Comparison of ENCODE assay signal across 21 cellular contexts in the genomic region with DNA sequence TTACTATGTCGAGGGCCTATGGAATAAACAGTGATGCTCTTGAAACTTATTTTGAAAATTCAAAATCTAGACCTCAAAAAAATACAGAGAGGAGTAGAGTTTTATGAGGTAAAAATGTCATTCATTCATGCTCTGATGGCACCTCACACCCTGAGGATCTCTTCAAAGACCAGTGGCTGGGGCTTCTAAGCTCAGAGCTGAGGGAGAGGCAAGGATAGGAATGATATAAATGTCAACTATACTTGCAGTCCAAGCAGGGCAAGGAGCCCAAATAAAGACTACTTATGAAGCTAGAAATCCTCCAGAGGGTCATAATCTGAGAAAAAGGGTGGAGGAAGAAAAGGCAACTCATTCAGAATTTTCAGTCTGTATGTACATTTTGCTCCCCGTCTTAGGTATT.
"Had no signal": no experiment of that assay in that cellular context is flagged by ENCODE, and none has a peak within 500 bp of the region (broad histone marks: within the 10 kb centered on the region; RNA-seq: fewer than 3 reads in every experiment).

No MANE protein-coding gene starts in this region.

- H3K9ac ChIP-seq: parathyroid adenoma had no signal

- H3K36me3 ChIP-seq: tibial nerve had no signal

- H3K9me3 ChIP-seq: body of pancreas, tibial nerve had no signal

- H3K27me3 Mint-ChIP-seq: activated naive CD8-positive, alpha-beta T cell treated with anti-CD3 and anti-CD28 coated beads, Interleukin-2, amount 10 ng/mL, durations not matched to agents 7 days and 5 days; naive thymus-derived CD4-positive, alpha-beta T cell had no signal

- H3K27ac Mint-ChIP-seq: activated naive CD8-positive, alpha-beta T cell treated with anti-CD3 and anti-CD28 coated beads, Interleukin-2, amount 10 ng/mL, durations not matched to agents 7 days and 5 days had no signal

- H2AFZ ChIP-seq: parathyroid adenoma had no signal

- H3K27me3 ChIP-seq: body of pancreas, dorsolateral prefrontal cortex, foreskin keratinocyte, tibial nerve had no signal

- ATAC-seq: body of pancreas; foreskin keratinocyte; left cardiac atrium; naive thymus-derived CD4-positive, alpha-beta T cell; sciatic nerve; SK-N-SH treated with all-trans-retinoic acid at 6 μM for 48 hours had no signal

- H3K4me1 ChIP-seq: body of pancreas, parathyroid adenoma had no signal

- DNase-seq: activated CD4-positive, alpha-beta T cell treated with anti-CD3 and anti-CD28 coated beads, Interleukin-2, amount 50 U/mL, for 48 hours; activated CD8-positive, alpha-beta memory T cell treated with anti-CD3 and anti-CD28 coated beads, Interleukin-2, amount 50 U/mL, for 4 hours; activated gamma-delta T cell treated with Interleukin-2 at 50 U/mL for 16 hours; activated naive CD8-positive, alpha-beta T cell treated with anti-CD3 and anti-CD28 coated beads, Interleukin-2, amount 10 ng/mL, durations not matched to agents 7 days and 5 days; activated T-cell treated with anti-CD3 and anti-CD28 coated beads, Interleukin-2, amount 50 U/mL, for 48 hours; body of pancreas; dorsolateral prefrontal cortex; foreskin keratinocyte; glutamatergic neuron; hippocampal formation; left cardiac atrium; mesendoderm; naive thymus-derived CD4-positive, alpha-beta T cell; stimulated activated CD4-positive, alpha-beta T cell treated with anti-CD3 and anti-CD28 coated beads, Interleukin-4, amount 100 ng/mL, for 24 hours; stimulated activated naive CD4-positive, alpha-beta T cell; substantia nigra had no signal

- H3K27ac ChIP-seq: body of pancreas, dorsolateral prefrontal cortex, foreskin keratinocyte, parathyroid adenoma, VCaP had no signal

- H3K4me3 Mint-ChIP-seq: activated naive CD8-positive, alpha-beta T cell treated with anti-CD3 and anti-CD28 coated beads, Interleukin-2, amount 10 ng/mL, durations not matched to agents 7 days and 5 days had no signal

- H3K4me3 ChIP-seq: body of pancreas, dorsolateral prefrontal cortex, tibial nerve had no signal

- H3K79me2 ChIP-seq: parathyroid adenoma had no signal
